8 cellular contexts compared by ENCODE assay signal in the genomic region with DNA sequence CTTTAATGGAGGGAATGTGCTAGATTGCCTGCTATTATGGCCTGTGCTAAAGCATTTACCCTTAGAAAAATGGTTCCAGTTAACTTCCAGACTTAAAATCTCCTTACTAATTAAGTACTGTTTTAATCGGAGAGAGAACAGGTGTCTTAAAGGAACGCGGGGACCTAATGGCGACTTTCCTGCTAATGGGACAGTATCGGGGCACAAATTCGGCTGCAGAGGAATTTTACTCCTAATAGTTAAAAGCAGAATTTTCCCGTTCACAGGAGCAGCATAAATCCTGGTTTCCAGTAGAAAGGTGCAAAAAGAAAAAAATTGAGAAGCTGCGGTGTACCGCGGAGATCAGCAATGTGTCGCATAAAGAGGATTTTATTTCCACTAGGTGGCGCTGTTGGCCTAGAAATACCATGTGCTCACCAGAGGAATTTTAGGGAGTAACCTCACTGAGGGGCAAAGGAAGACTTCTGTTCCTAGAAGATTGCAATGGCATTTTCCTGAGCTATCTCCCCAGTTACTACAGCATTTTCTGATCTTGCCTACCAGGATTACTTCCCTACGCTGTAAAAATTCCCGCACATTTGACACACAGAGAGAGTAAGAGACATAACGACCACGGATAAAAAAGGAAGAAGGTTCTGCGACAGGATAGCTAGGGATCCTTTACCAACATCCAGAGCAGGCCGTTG. TPM values are rescaled to one million over a fixed set of nuclear protein-coding genes. Genes with fewer than 3 reads are reported as not detected.
DNase-seq lines count a peak whose midpoint lies in the region; ATAC-seq and TF ChIP-seq lines count a peak whose summit lies in the region.

No MANE protein-coding gene starts in this region.

- H3K4me1 ChIP-seq in DOHH2 (ENCODE audit: control insufficient read depth, low read length) (peaks cover 23% of the 10 kb centered on the region), heart right ventricle (no peaks in the 10 kb centered on the region), sigmoid colon (no peaks in the 10 kb centered on the region)

- DNase-seq in KBM-7 (peak; percentile 76), SK-N-MC (ENCODE audit: low read depth, low spot score) (peak; percentile 56), heart right ventricle (peak in 1 of 2 donors; percentile 51), sigmoid colon (no peak)
- DNase-seq in activated naive CD8-positive, alpha-beta T cell treated with anti-CD3 and anti-CD28 coated beads, Interleukin-2, amount 50 U/mL, for 16 hours (ENCODE audit: low read depth, low spot score): peak; percentile 30

- whole genome bisulfite sequencing in heart right ventricle, 2 donors: 27 to 28% methylated on average over 18 of the region's 18 CpGs
- 32 to 34% methylated on average over 18 of the region's 18 CpGs for WGBS in sigmoid colon, 2 donors

- ATAC-seq in heart right ventricle (peak in 5 of 8 donors; percentile 55 to 68 (median 60)), GM18505 (IDR thresholded peaks at IDR 0.05; ENCODE audit: unreplicated experiment) (no peak), GM21786 (IDR thresholded peaks at IDR 0.05; ENCODE audit: unreplicated experiment) (no peak)

- no peak overlapping the region for H3K9ac ChIP-seq in SK-N-MC (ENCODE audit: insufficient read length)

- intact Hi-C loops in heart right ventricle (cut with DNase I) (loop anchor here in 7 of 10 donors (2.0 to 10.0 kb wide), 7 partner anchors 121 to 661 kb away; no protein-coding TSS in a partner anchor), sigmoid colon (cut with DNase I) (loop anchor here (5.0 kb wide), 1 partner anchor 493 kb away; no protein-coding TSS in a partner anchor)

- peak; percentile 68 for TF ChIP-seq CTCF in DOHH2 (IDR thresholded peaks at IDR 0.05; ENCODE audit: low read depth, low read length, poor library complexity, severe bottlenecking)
- TF ChIP-seq CTCF in heart right ventricle (IDR thresholded peaks at IDR 0.05): peak; percentile 61 to 85 (median 72)
- TF ChIP-seq CTCF in sigmoid colon (IDR thresholded peaks at IDR 0.05): peak; percentile 29 to 53 (median 46)

- peaks cover 11% of the 10 kb centered on the region; the same call in 1 of the 2 replicates for H3F3A ChIP-seq in DOHH2 (ENCODE audit: control insufficient read depth, insufficient read depth)

- no peaks in the 10 kb centered on the region; the same call in 1 of the 2 replicates for H3K36me3 ChIP-seq in DOHH2 (ENCODE audit: control insufficient read depth, low read length)
- no peaks in the 10 kb centered on the region for H3K36me3 ChIP-seq in SK-N-MC (ENCODE audit: insufficient read depth, low read length)
- no peaks in the 10 kb centered on the region for H3K36me3 ChIP-seq in heart right ventricle
- H3K36me3 ChIP-seq in sigmoid colon: no peaks in the 10 kb centered on the region

- no peaks in the 10 kb centered on the region for H4K20me1 ChIP-seq in DOHH2 (ENCODE audit: control insufficient read depth, insufficient read depth, low read depth, low read length)

- no peaks in the 10 kb centered on the region for H3K9me2 ChIP-seq in DOHH2 (replicated peaks; ENCODE audit: control insufficient read depth, low read length)

- peak overlapping the region; percentile 56 for H3K4me2 ChIP-seq in DOHH2 (ENCODE audit: low read length)

- no peak for TF ChIP-seq EP300 in sigmoid colon (IDR thresholded peaks at IDR 0.05)

- H3K4me3 ChIP-seq in DOHH2 (ENCODE audit: low read length) (peak overlapping the region; percentile 32; the same call in 1 of the 2 replicates), SK-N-MC (no peak overlapping the region), heart right ventricle (no peak overlapping the region), sigmoid colon (no peak overlapping the region)

- H3K27ac ChIP-seq in DOHH2 (ENCODE audit: low read depth, low read length) (no peak overlapping the region), SK-N-MC (no peak overlapping the region), heart right ventricle (no peak overlapping the region), sigmoid colon (no peak overlapping the region)

- H3K9me3 ChIP-seq in DOHH2 (ENCODE audit: control insufficient read depth, insufficient read depth, low read length) (peaks cover 16% of the 10 kb centered on the region), SK-N-MC (ENCODE audit: low read depth, low read length) (no peaks in the 10 kb centered on the region), heart right ventricle (peaks cover 0 to 32% (median 20%) of the 10 kb centered on the region in 11 donors), sigmoid colon (peaks cover 3 to 17% (median 14%) of the 10 kb centered on the region in 4 donors)

- no peaks in the 10 kb centered on the region for H3K27me3 ChIP-seq in DOHH2 (ENCODE audit: control insufficient read depth, low read length)
- peaks cover 0 to 67% (median 50%) of the 10 kb centered on the region in 7 donors for H3K27me3 ChIP-seq in heart right ventricle
- peaks cover 0 to 54% (median 19%) of the 10 kb centered on the region in 3 donors for H3K27me3 ChIP-seq in sigmoid colon

- TF ChIP-seq POLR2A in sigmoid colon (IDR thresholded peaks at IDR 0.05) (no peak), GM18505 (IDR thresholded peaks at IDR 0.05; ENCODE audit: borderline replicate concordance, extremely low read depth, insufficient read depth, insufficient read length) (no peak)

- in situ Hi-C loops in KBM-7 (cut with MboI; ENCODE audit: low pct_unique_long_range_greater_than_20kb, low sequenced_read_pairs): loop anchor here (25.0 kb wide), 1 partner anchor 98 kb away; a partner anchor contains a TSS

- H3K79me2 ChIP-seq in DOHH2 (ENCODE audit: control insufficient read depth, low read length): no peaks in the 10 kb centered on the region

RNA-seq across cellular contexts. Expression of a gene that starts 44.5 kb away (rescaled TPM):
- 1 to 10 TPM in 4 of 10 donors, under 1 TPM in 6; 0.36 to 2.7 (median 0.90) TPM for total RNA-seq in heart right ventricle
- under 1 TPM; 0.01 to 0.15 TPM for polyA plus RNA-seq in heart right ventricle
- 1 to 10 TPM in 1 of 4 donors, under 1 TPM in 3; 0.36 to 1.1 (median 0.45) TPM for total RNA-seq in sigmoid colon
- polyA plus RNA-seq in sigmoid colon: under 1 TPM; under 0.01 to 0.44 (median 0.23) TPM

RNA-seq across cellular contexts. Expression of a gene that starts 56.1 kb away (rescaled TPM):
- total RNA-seq in heart right ventricle (not detected), sigmoid colon (not detected)
- polyA plus RNA-seq in heart right ventricle (not detected), sigmoid colon (not detected)

Comparison
In these comparisons a context has a peak if more than half of its experiments do, and no peak if none do; other contexts are left out.
1. ATAC-seq: peak in heart right ventricle (5 of 8); none in GM18505 (single experiment) and GM21786 (single experiment).
2. Peak in every context shown above with its lines, with median percentiles within 50 percentile points of each other: CTCF ChIP-seq.